Comparison of ENCODE assay signal across 8 cellular contexts in genomic region chr3:194489736-194490612, GRCh38. TPM values are rescaled to one million over a fixed set of nuclear protein-coding genes. Genes with fewer than 3 reads are reported as not detected.
DNase-seq lines count a peak whose midpoint lies in the region; ATAC-seq, FAIRE-seq and TF ChIP-seq lines count a peak whose summit lies in the region.

No MANE protein-coding gene starts in this region.

- peak; percentile 40; the same call in 1 of the 2 replicates for TF ChIP-seq EP300 in K562 (IDR thresholded peaks at IDR 0.05; ENCODE audit: low read length)

- intact Hi-C loops in K562 (cut with micrococcal nuclease): loop anchor here (5.0 to 10.0 kb wide), 2 partner anchors 32 to 405 kb away; no protein-coding TSS in a partner anchor
- intact Hi-C loops in posterior vena cava (cut with DNase I): loop anchor here (5.0 kb wide), 2 partner anchors 97 to 437 kb away; no protein-coding TSS in a partner anchor
- intact Hi-C loops in left colon (cut with DNase I, micrococcal nuclease): no loop called here

- H4K20me1 ChIP-seq in K562 (replicated peaks; ENCODE audit: control insufficient read depth, insufficient read depth, low read length): no peaks in the 10 kb centered on the region; the same call in 1 of the 2 replicates

- POLR2A ChIA-PET in K562 (lab: Yijun Ruan, JAX): interaction anchor here (1.0 to 1.4 kb wide), 2 partner anchors 83 to 93 kb away, joined by 4 read pairs; no protein-coding TSS in a partner anchor

- peaks cover 9% of the 10 kb centered on the region; the same call in 2 of the 3 replicates for H3K36me3 ChIP-seq in K562 (ENCODE audit: control insufficient read depth, insufficient read depth, low read length)

- H3K9me3 ChIP-seq in K562 (replicated peaks; ENCODE audit: control insufficient read depth, insufficient read depth, low read depth, low read length): no peaks in the 10 kb centered on the region

- no peak for TF ChIP-seq CTCF in K562 (IDR thresholded peaks at IDR 0.05 in 2 of 3, conservative IDR thresholded peaks at IDR 0.05 in 1 of 3; ENCODE audit: insufficient read depth in 2 of 3, low read depth in 1 of 3, low read length in 3 of 3)

- TF ChIP-seq RAD21 in K562 (CRISPR knock-in tag; conservative IDR thresholded peaks at IDR 0.05 in 1 of 2, IDR thresholded peaks at IDR 0.05 in 1 of 2): no peak

- peak; percentile 34 for ATAC-seq in GM19023 (IDR thresholded peaks at IDR 0.05; ENCODE audit: unreplicated experiment)
- ATAC-seq in HG03139 (IDR thresholded peaks at IDR 0.05; ENCODE audit: unreplicated experiment): peak; percentile 39
- no peak for ATAC-seq in K562
- no peak for ATAC-seq in left colon
- no peak for ATAC-seq in HG03039 (IDR thresholded peaks at IDR 0.05; ENCODE audit: unreplicated experiment)

- no peaks in the 10 kb centered on the region for H3K27me3 ChIP-seq in K562 (ENCODE audit: control insufficient read depth in 2 of 2, insufficient read depth in 2 of 2, low read length in 2 of 2)

- no peak overlapping the region for H3K4me3 ChIP-seq in K562

- H3K9me1 ChIP-seq in K562 (ENCODE audit: control insufficient read depth, insufficient read depth, low read length): no peaks in the 10 kb centered on the region

- peak; percentile 85 for DNase-seq in CD1c-positive myeloid dendritic cell (ENCODE audit: extremely low spot score)
- DNase-seq in K562 (ENCODE audit: extremely low read depth in 1 of 4, low spot score in 3 of 4): peak in 3 of 4 experiments; percentile 16 to 54 (median 44)
- no peak for DNase-seq in posterior vena cava (ENCODE audit: low spot score)
- DNase-seq in left colon: no peak
- no peak for DNase-seq in RKO (ENCODE audit: low spot score)

- peak overlapping the region; percentile 45 for H3K27ac ChIP-seq in K562 (ENCODE audit: extremely low read depth, low read depth, low read length)

- H3K79me2 ChIP-seq in K562 (ENCODE audit: control insufficient read depth, insufficient read depth, low read length): peaks cover 26% of the 10 kb centered on the region

- CTCF ChIA-PET in K562 (lab: Yijun Ruan, JAX; ENCODE audit: low intra/inter-chr PET ratio): no interaction called here

- H3K4me1 ChIP-seq in K562 (replicated peaks in 1 of 2; ENCODE audit: control insufficient read depth in 2 of 2, insufficient read depth in 2 of 2, low read length in 2 of 2): peaks cover 36 to 50% of the 10 kb centered on the region in 2 experiments

- peak overlapping the region in 1 of 2 experiments; percentile 22; a peak in 1 of 4 replicates for H3K9ac ChIP-seq in K562 (ENCODE audit: insufficient read depth in 1 of 2, low read depth in 2 of 2, low read length in 2 of 2)

- TF ChIP-seq POLR2A in K562 (conservative IDR thresholded peaks at IDR 0.05): no peak

- no peak for FAIRE-seq in K562 (lab: Jason Lieb, UNC)

- H3K4me2 ChIP-seq in K562 (ENCODE audit: insufficient read depth, low read length): peak overlapping the region; percentile 28

- in situ Hi-C loops in K562 (cut with MboI): no loop called here

- BruUV-seq in K562 (replicated peaks; lab: Mats Ljungman, UMichigan): no TSS peak

- H2AFZ ChIP-seq in K562 (ENCODE audit: low read depth, low read length): 0 out of 2 replicates have a peak overlapping the region, but pooled peaks have one; percentile 9

- WGBS in K562 (ENCODE audit: insufficient coverage, low coverage, missing lambda C conversion rate): 39% methylated on average over 7 of the region's 7 CpGs

TF ChIP-seq in K562, 482 proteins besides CTCF, POLR2A, EP300 and RAD21 (continues in another document):
- no peak for TF ChIP-seq ZNF311 (CRISPR knock-in tag; IDR thresholded peaks at IDR 0.05)
- no peak for TF ChIP-seq HCFC1 (IDR thresholded peaks at IDR 0.05; ENCODE audit: low read depth, low read length)
- no peak for TF ChIP-seq CHAMP1 (IDR thresholded peaks at IDR 0.05)
- TF ChIP-seq TOE1 (IDR thresholded peaks at IDR 0.05; ENCODE audit: borderline replicate concordance): no peak
- no peak for TF ChIP-seq TOE1 (CRISPR knock-in tag; IDR thresholded peaks at IDR 0.05; ENCODE audit: borderline replicate concordance, low read depth)
- TF ChIP-seq SIN3A (IDR thresholded peaks at IDR 0.05; ENCODE audit: borderline replicate concordance in 2 of 2, control insufficient read depth in 1 of 2, low read depth in 2 of 2, low read length in 2 of 2): no peak
- no peak for TF ChIP-seq CREB1 (IDR thresholded peaks at IDR 0.05)
- peak; percentile 54; the same call in 1 of the 2 replicates for TF ChIP-seq CREB1 (CRISPR knock-in tag; IDR thresholded peaks at IDR 0.05)
- TF ChIP-seq ZZZ3 (IDR thresholded peaks at IDR 0.05): no peak
- no peak for TF ChIP-seq HNRNPLL (IDR thresholded peaks at IDR 0.05; ENCODE audit: low read depth, low read length, poor library complexity, severe bottlenecking)
- TF ChIP-seq, protein P1, sequence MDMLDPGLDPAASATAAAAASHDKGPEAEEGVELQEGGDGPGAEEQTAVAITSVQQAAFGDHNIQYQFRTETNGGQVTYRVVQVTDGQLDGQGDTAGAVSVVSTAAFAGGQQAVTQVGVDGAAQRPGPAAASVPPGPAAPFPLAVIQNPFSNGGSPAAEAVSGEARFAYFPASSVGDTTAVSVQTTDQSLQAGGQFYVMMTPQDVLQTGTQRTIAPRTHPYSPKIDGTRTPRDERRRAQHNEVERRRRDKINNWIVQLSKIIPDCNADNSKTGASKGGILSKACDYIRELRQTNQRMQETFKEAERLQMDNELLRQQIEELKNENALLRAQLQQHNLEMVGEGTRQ (CRISPR knock-in tag; IDR thresholded peaks at IDR 0.05): no peak
- no peak for TF ChIP-seq ZNF76 (CRISPR knock-in tag; IDR thresholded peaks at IDR 0.05; ENCODE audit: borderline replicate concordance)
- peak; percentile 84 for TF ChIP-seq NFE2L1 (tag; IDR thresholded peaks at IDR 0.05; ENCODE audit: borderline replicate concordance, low read depth)
- TF ChIP-seq HOMEZ (CRISPR knock-in tag; IDR thresholded peaks at IDR 0.05): no peak
- no peak for TF ChIP-seq GTF2B (IDR thresholded peaks at IDR 0.05; ENCODE audit: extremely low read depth, insufficient read length)
- no peak for TF ChIP-seq MXI1 (IDR thresholded peaks at IDR 0.05; ENCODE audit: low read depth, low read length)

RNA-seq across cellular contexts. Expression of gene ATP13A3, which starts 3.2 kb away (rescaled TPM):
- total RNA-seq in K562 (2011; cell fraction: chromatin; rRNA removed; ENCODE audit: low replicate concordance): 187 and 569 TPM in 2 replicates
- total RNA-seq in K562 (2011; cell fraction: nucleolus; rRNA removed): 75.4 and 99.2 TPM in 2 replicates
- total RNA-seq in K562 (2011; cell fraction: nucleoplasm; rRNA removed): 212 and 321 TPM in 2 replicates
- total RNA-seq in K562 (2014; rRNA removed): 72.3 and 86.6 TPM in 2 replicates
- 116 and 120 TPM in 2 replicates for total RNA-seq in K562 (2014; rRNA removed; fragmentation: Illumina TruSeq; extraction: Trizol)
- 87.3 and 95.8 TPM in 2 replicates for total RNA-seq in K562 (2015; rRNA removed; fragmentation: Illumina TruSeq; extraction: Trizol)
- total RNA-seq in K562 (2021): 85.4 and 95.2 TPM in 2 replicates
- 99.4 and 135 TPM in 2 replicates for polyA plus RNA-seq in K562 (2011; rRNA removed)
- polyA plus RNA-seq in K562 (2011; cell fraction: cytosol; rRNA removed): 14.3 and 36.7 TPM in 2 replicates
- polyA plus RNA-seq in K562 (2011; cell fraction: nucleus; rRNA removed): 52.7 and 77.5 TPM in 2 replicates
- 35.4 and 37.3 TPM in 2 replicates for polyA plus RNA-seq in K562 (2012)
- 65.9 and 77.7 TPM in 2 replicates for polyA plus RNA-seq in K562 (2014; fragmentation: Illumina TruSeq; extraction: Trizol)
- polyA plus RNA-seq in K562 (2014; fragmentation: Nextera tagmentation; extraction: Ambion mirVana): 10 to 100 TPM; 16.6 to 16.8 TPM
- 46.2 and 54.7 TPM in 2 replicates for polyA plus RNA-seq in K562 (2014; rRNA removed)
- 360 and 406 TPM in 2 replicates for polyA minus RNA-seq in K562 (2011; rRNA and poly(A)+ RNA removed)
- 76.2 and 93.9 TPM in 2 replicates for polyA minus RNA-seq in K562 (2011; cell fraction: cytosol; rRNA and poly(A)+ RNA removed)
- 87.1 and 158 TPM in 2 replicates for polyA minus RNA-seq in K562 (2011; cell fraction: nucleus; rRNA and poly(A)+ RNA removed)
- 100 to 1,000 TPM in 1 of 2 donors, 10 to 100 TPM in 1; 86.3 to 152 TPM for total RNA-seq in posterior vena cava
- total RNA-seq in left colon: 100 to 1,000 TPM in 1 of 2 donors, 10 to 100 TPM in 1; 95.1 to 110 TPM

Comparison
In these comparisons a context has a peak if more than half of its experiments do, and no peak if none do; other contexts are left out.
1. DNase-seq: peak in CD1c-positive myeloid dendritic cell (single experiment) and K562 (3 of 4); none in posterior vena cava (single experiment), left colon (0 of 2) and RKO (single experiment).
2. ATAC-seq: peak in GM19023 (single experiment) and HG03139 (single experiment); none in K562 (single experiment), left colon (single experiment) and HG03039 (single experiment).
3. intact Hi-C loops: an anchor here in K562 (5.0 to 10.0 kb wide) and posterior vena cava (5.0 kb wide); none called in left colon.